ENCODE assay signal across 14 cellular contexts in the genomic region with DNA sequence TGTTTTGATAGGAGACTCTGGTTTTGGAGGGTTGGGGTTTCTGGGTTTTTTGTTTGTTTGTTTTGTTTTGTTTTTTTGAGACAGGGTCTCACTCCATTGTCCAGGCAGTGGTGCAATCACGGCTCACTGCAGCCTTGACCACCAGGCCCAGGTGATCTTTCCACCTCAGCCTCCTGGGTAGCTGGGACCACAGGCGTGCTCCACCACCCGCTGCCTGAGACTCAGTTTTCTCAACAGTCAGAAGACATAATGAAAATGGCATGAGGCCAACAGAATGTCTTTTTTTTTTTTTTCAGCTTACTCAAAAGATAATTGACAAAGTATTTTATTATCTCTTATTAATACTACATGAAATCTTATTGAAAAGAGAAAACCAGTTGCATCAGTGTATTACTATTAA.
"Had no signal": no experiment of that assay in that cellular context is flagged by ENCODE, and none has a peak within 500 bp of the region (broad histone marks: within the 10 kb centered on the region; RNA-seq: fewer than 3 reads in every experiment).

No MANE protein-coding gene starts in this region.

- H3K27ac ChIP-seq: ascending aorta, epithelial cell of prostate, gastrocnemius medialis, right atrium auricular region, testis had no signal

- DNase-seq: activated B cell treated with CpG ODN at 0.5 μM for 24 hours; activated CD4-positive, alpha-beta T cell treated with anti-CD3 and anti-CD28 coated beads, Interleukin-2, amount 10 ng/mL, durations not matched to agents 7 days and 5 days; activated naive CD4-positive, alpha-beta T cell treated with anti-CD3 and anti-CD28 coated beads, Interleukin-2, amount 50 U/mL, for 16 hours; effector CD8-positive, alpha-beta T cell; Right ventricle myocardium superior; stimulated activated CD4-positive, alpha-beta T cell treated with anti-CD3 and anti-CD28 coated beads, Interleukin-1b, Interleukin-23, amount 100 ng/mL, for 48 hours; stimulated activated naive CD8-positive, alpha-beta T cell treated with anti-CD3 and anti-CD28 coated beads, Interleukin-15, amount 100 ng/mL, for 72 hours; testis had no signal

- H3K4me1 ChIP-seq: ascending aorta, right atrium auricular region, testis had no signal

- H3K9me3 Mint-ChIP-seq: activated B cell treated with CpG ODN at 0.5 μM for 24 hours; activated CD4-positive, alpha-beta T cell treated with anti-CD3 and anti-CD28 coated beads, Interleukin-2, amount 10 ng/mL, durations not matched to agents 7 days and 5 days; stimulated activated naive CD8-positive, alpha-beta T cell treated with anti-CD3 and anti-CD28 coated beads, Interleukin-15, amount 100 ng/mL, for 72 hours; T-helper 1 cell treated with Interleukin-12 subunit alpha and Interleukin-12 subunit beta and Interleukin-4 antibody, amounts not matched to agents 30 μg/mL and 1 μg/mL, for 36 hours had no signal

- H3K27ac Mint-ChIP-seq: activated B cell treated with CpG ODN at 0.5 μM for 24 hours had no signal

- H3K27me3 ChIP-seq: ascending aorta, gastrocnemius medialis, right atrium auricular region, testis had no signal

- H3K4me3 ChIP-seq: ascending aorta, gastrocnemius medialis, right atrium auricular region, testis had no signal

- H3K27me3 Mint-ChIP-seq: activated B cell treated with CpG ODN at 0.5 μM for 24 hours; activated CD4-positive, alpha-beta T cell treated with anti-CD3 and anti-CD28 coated beads, Interleukin-2, amount 10 ng/mL, durations not matched to agents 7 days and 5 days; stimulated activated naive CD8-positive, alpha-beta T cell treated with anti-CD3 and anti-CD28 coated beads, Interleukin-15, amount 100 ng/mL, for 72 hours had no signal

- ATAC-seq: gastrocnemius medialis; SK-N-SH treated with all-trans-retinoic acid at 6 μM for 48 hours; stimulated activated naive CD8-positive, alpha-beta T cell treated with anti-CD3 and anti-CD28 coated beads, Interleukin-15, amount 100 ng/mL, for 72 hours had no signal

- H3K9me3 ChIP-seq: ascending aorta, gastrocnemius medialis, right atrium auricular region, testis had no signal

- H3K4me3 Mint-ChIP-seq: activated B cell treated with CpG ODN at 0.5 μM for 24 hours; activated CD4-positive, alpha-beta T cell treated with anti-CD3 and anti-CD28 coated beads, Interleukin-2, amount 10 ng/mL, durations not matched to agents 7 days and 5 days had no signal
